19 cellular contexts compared by ENCODE assay signal in the genomic region with DNA sequence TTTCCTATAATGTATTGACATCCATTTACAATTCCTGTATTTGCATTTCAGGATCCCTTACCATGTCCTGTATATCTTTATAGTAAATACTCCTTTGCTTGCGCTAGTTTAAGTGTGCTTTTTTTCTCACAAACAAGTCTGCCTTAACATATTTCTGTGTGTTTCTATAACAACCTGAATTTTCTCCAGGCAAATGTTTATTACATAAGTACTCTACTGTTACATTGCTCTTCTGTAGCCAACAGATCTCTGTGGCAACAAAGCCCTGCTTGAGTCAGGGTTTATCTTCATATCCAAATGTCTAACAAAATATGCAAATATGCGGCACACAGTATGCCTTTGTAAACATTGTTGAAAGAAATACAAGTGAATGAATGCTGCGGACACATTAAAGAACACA.
"Had no signal": no experiment of that assay in that cellular context is flagged by ENCODE, and none has a peak within 500 bp of the region (broad histone marks: within the 10 kb centered on the region; RNA-seq: fewer than 3 reads in every experiment).

No MANE protein-coding gene starts in this region.

- H3K27me3 ChIP-seq: foreskin keratinocyte, sigmoid colon, tibial artery had no signal

- H3K27ac ChIP-seq: foreskin keratinocyte, sigmoid colon, tibial artery had no signal

- H3K9me3 ChIP-seq: sigmoid colon, tibial artery had no signal

- DNase-seq: activated CD4-positive, alpha-beta T cell treated with anti-CD3 and anti-CD28 coated beads, Interleukin-2, amount 10 ng/mL, durations not matched to agents 7 days and 5 days; activated CD8-positive, alpha-beta memory T cell treated with anti-CD3 and anti-CD28 coated beads, Interleukin-2, amount 50 U/mL, for 4 hours; activated effector memory CD4-positive, alpha-beta T cell treated with Interleukin-2 at 50 U/mL for 16 hours; activated naive CD4-positive, alpha-beta T cell treated with anti-CD3 and anti-CD28 coated beads, Interleukin-2, amount 50 U/mL, for 16 hours; activated T-cell treated with anti-CD3 and anti-CD28 coated beads, Interleukin-2, amount 50 U/mL, for 48 hours; caudate nucleus; erythroblast; foreskin keratinocyte; glutamatergic neuron; hypothalamus; kidney; midbrain; nucleus accumbens; posterior cingulate gyrus; sigmoid colon; stimulated activated naive B cell treated with anti-CD40 and anti-IgM and Interleukin-4, amounts not matched to agents 10 μg/mL and 1 μg/mL and 100 μg/mL, for 72 hours; tibial artery had no signal

- H3K4me3 ChIP-seq: lung, sigmoid colon, tibial artery had no signal

- ATAC-seq: foreskin keratinocyte; left lobe of liver; stimulated activated naive B cell treated with anti-CD40 and anti-IgM and Interleukin-4, amounts not matched to agents 10 μg/mL and 1 μg/mL and 100 μg/mL, for 72 hours had no signal

- H3K36me3 ChIP-seq: sigmoid colon, tibial artery had no signal

- H3K4me1 ChIP-seq: foreskin keratinocyte, sigmoid colon, tibial artery had no signal
